ENCODE assay signal across 1 cellular context in genomic region chr4:54937501-54937900, GRCh38.
TF ChIP-seq lines count a peak whose summit lies in the region.

No MANE protein-coding gene starts in this region.

TF ChIP-seq in GM23338, 12 proteins besides CTCF, POLR2A, EP300 and RAD21 (continued from another document):
- TF ChIP-seq, protein P1, sequence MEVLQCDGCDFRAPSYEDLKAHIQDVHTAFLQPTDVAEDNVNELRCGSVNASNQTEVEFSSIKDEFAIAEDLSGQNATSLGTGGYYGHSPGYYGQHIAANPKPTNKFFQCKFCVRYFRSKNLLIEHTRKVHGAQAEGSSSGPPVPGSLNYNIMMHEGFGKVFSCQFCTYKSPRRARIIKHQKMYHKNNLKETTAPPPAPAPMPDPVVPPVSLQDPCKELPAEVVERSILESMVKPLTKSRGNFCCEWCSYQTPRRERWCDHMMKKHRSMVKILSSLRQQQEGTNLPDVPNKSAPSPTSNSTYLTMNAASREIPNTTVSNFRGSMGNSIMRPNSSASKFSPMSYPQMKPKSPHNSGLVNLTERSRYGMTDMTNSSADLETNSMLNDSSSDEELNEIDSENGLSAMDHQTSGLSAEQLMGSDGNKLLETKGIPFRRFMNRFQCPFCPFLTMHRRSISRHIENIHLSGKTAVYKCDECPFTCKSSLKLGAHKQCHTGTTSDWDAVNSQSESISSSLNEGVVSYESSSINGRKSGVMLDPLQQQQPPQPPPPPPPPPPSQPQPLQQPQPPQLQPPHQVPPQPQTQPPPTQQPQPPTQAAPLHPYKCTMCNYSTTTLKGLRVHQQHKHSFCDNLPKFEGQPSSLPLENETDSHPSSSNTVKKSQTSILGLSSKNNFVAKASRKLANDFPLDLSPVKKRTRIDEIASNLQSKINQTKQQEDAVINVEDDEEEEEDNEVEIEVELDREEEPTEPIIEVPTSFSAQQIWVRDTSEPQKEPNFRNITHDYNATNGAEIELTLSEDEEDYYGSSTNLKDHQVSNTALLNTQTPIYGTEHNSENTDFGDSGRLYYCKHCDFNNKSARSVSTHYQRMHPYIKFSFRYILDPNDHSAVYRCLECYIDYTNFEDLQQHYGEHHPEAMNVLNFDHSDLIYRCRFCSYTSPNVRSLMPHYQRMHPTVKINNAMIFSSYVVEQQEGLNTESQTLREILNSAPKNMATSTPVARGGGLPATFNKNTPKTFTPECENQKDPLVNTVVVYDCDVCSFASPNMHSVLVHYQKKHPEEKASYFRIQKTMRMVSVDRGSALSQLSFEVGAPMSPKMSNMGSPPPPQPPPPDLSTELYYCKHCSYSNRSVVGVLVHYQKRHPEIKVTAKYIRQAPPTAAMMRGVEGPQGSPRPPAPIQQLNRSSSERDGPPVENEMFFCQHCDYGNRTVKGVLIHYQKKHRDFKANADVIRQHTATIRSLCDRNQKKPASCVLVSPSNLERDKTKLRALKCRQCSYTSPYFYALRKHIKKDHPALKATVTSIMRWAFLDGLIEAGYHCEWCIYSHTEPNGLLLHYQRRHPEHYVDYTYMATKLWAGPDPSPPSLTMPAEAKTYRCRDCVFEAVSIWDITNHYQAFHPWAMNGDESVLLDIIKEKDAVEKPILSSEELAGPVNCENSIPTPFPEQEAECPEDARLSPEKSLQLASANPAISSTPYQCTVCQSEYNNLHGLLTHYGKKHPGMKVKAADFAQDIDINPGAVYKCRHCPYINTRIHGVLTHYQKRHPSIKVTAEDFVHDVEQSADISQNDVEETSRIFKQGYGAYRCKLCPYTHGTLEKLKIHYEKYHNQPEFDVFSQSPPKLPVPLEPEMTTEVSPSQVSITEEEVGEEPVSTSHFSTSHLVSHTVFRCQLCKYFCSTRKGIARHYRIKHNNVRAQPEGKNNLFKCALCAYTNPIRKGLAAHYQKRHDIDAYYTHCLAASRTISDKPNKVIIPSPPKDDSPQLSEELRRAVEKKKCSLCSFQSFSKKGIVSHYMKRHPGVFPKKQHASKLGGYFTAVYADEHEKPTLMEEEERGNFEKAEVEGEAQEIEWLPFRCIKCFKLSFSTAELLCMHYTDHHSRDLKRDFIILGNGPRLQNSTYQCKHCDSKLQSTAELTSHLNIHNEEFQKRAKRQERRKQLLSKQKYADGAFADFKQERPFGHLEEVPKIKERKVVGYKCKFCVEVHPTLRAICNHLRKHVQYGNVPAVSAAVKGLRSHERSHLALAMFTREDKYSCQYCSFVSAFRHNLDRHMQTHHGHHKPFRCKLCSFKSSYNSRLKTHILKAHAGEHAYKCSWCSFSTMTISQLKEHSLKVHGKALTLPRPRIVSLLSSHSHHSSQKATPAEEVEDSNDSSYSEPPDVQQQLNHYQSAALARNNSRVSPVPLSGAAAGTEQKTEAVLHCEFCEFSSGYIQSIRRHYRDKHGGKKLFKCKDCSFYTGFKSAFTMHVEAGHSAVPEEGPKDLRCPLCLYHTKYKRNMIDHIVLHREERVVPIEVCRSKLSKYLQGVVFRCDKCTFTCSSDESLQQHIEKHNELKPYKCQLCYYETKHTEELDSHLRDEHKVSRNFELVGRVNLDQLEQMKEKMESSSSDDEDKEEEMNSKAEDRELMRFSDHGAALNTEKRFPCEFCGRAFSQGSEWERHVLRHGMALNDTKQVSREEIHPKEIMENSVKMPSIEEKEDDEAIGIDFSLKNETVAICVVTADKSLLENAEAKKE (CRISPR knock-in tag; IDR thresholded peaks at IDR 0.05) = no peak
- TF ChIP-seq JUNB (IDR thresholded peaks at IDR 0.05; ENCODE audit: unreplicated experiment) (no peak), POLR2AphosphoS5 (IDR thresholded peaks at IDR 0.05; ENCODE audit: low read depth) (no peak)
- TF ChIP-seq, protein P2, sequence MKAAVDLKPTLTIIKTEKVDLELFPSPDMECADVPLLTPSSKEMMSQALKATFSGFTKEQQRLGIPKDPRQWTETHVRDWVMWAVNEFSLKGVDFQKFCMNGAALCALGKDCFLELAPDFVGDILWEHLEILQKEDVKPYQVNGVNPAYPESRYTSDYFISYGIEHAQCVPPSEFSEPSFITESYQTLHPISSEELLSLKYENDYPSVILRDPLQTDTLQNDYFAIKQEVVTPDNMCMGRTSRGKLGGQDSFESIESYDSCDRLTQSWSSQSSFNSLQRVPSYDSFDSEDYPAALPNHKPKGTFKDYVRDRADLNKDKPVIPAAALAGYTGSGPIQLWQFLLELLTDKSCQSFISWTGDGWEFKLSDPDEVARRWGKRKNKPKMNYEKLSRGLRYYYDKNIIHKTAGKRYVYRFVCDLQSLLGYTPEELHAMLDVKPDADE (IDR thresholded peaks at IDR 0.05) = no peak
- TF ChIP-seq, protein P3, sequence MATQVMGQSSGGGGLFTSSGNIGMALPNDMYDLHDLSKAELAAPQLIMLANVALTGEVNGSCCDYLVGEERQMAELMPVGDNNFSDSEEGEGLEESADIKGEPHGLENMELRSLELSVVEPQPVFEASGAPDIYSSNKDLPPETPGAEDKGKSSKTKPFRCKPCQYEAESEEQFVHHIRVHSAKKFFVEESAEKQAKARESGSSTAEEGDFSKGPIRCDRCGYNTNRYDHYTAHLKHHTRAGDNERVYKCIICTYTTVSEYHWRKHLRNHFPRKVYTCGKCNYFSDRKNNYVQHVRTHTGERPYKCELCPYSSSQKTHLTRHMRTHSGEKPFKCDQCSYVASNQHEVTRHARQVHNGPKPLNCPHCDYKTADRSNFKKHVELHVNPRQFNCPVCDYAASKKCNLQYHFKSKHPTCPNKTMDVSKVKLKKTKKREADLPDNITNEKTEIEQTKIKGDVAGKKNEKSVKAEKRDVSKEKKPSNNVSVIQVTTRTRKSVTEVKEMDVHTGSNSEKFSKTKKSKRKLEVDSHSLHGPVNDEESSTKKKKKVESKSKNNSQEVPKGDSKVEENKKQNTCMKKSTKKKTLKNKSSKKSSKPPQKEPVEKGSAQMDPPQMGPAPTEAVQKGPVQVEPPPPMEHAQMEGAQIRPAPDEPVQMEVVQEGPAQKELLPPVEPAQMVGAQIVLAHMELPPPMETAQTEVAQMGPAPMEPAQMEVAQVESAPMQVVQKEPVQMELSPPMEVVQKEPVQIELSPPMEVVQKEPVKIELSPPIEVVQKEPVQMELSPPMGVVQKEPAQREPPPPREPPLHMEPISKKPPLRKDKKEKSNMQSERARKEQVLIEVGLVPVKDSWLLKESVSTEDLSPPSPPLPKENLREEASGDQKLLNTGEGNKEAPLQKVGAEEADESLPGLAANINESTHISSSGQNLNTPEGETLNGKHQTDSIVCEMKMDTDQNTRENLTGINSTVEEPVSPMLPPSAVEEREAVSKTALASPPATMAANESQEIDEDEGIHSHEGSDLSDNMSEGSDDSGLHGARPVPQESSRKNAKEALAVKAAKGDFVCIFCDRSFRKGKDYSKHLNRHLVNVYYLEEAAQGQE (IDR thresholded peaks at IDR 0.05; ENCODE audit: unreplicated experiment) = no peak
